In genomic region chr7:112157072-112157471, GRCh38 we compare ENCODE assay signal across 11 cellular contexts. TPM values are rescaled to one million over a fixed set of nuclear protein-coding genes. Genes with fewer than 3 reads are reported as not detected.
DNase-seq lines count a peak whose midpoint lies in the region; ATAC-seq and TF ChIP-seq lines count a peak whose summit lies in the region.
"Had no signal": no experiment of that assay in that cellular context is flagged by ENCODE, and none has a peak within 500 bp of the region (broad histone marks: within the 10 kb centered on the region; RNA-seq: fewer than 3 reads in every experiment).

No MANE protein-coding gene starts in this region.

- no peaks in the 10 kb centered on the region for H3K4me1 Mint-ChIP-seq in activated T-cell treated with anti-CD3 and anti-CD28 coated beads, Interleukin-2, amount 50 U/mL, for 4 hours (ENCODE audit: low read depth)

- no peaks in the 10 kb centered on the region for H3K36me3 Mint-ChIP-seq in activated T-cell treated with anti-CD3 and anti-CD28 coated beads, Interleukin-2, amount 50 U/mL, for 4 hours (ENCODE audit: insufficient read depth)

- 72 to 82% methylated on average over 4 of the region's 4 CpGs for WGBS in testis, 2 donors

- H3K9me3 Mint-ChIP-seq in activated T-cell treated with anti-CD3 and anti-CD28 coated beads, Interleukin-2, amount 50 U/mL, for 4 hours: no peaks in the 10 kb centered on the region
- H3K9me3 Mint-ChIP-seq: nephron progenitor cell had no signal

- H3K36me3 ChIP-seq in testis (ENCODE audit: low read depth, missing control alignments) (no peaks in the 10 kb centered on the region), uterus (no peaks in the 10 kb centered on the region)
- H3K36me3 ChIP-seq: thoracic aorta had no signal

- no peak for ATAC-seq in activated T-cell treated with anti-CD3 and anti-CD28 coated beads, Interleukin-2, amount 50 U/mL, for 4 hours

- H3K27me3 ChIP-seq in testis: no peaks in the 10 kb centered on the region
- no peaks in the 10 kb centered on the region for H3K27me3 ChIP-seq in uterus
- H3K27me3 ChIP-seq: hepatocyte had no signal

- no peak overlapping the region for H3K4me3 ChIP-seq in choroid plexus epithelial cell (ENCODE audit: low read depth, low read length)
- no peak overlapping the region for H3K4me3 ChIP-seq in skeletal muscle cell (ENCODE audit: low read depth, low read length)
- H3K4me3 ChIP-seq in testis: no peak overlapping the region
- no peak overlapping the region for H3K4me3 ChIP-seq in uterus
- H3K4me3 ChIP-seq: hepatocyte, thoracic aorta had no signal

- H3K9me3 ChIP-seq in testis (no peaks in the 10 kb centered on the region), uterus (no peaks in the 10 kb centered on the region)
- H3K9me3 ChIP-seq: thoracic aorta had no signal

- TF ChIP-seq POLR2A in testis (IDR thresholded peaks at IDR 0.05) (no peak), uterus (IDR thresholded peaks at IDR 0.05) (no peak)

- H3K27ac ChIP-seq in testis (no peak overlapping the region), uterus (no peak overlapping the region)
- H3K27ac ChIP-seq: hepatocyte, thoracic aorta had no signal

- intact Hi-C loops in testis (cut with DNase I; ENCODE audit: low total_unique reads) (no loop called here), uterus (cut with DNase I; ENCODE audit: low total_unique reads) (no loop called here)

- peak; percentile 91 for DNase-seq in HCEC 1CT
- peak; percentile 67 for DNase-seq in NCI-H2107 (lab: John Stamatoyannopoulos, UW)
- DNase-seq in choroid plexus epithelial cell (ENCODE audit: low read depth): peak; percentile 88
- DNase-seq in skeletal muscle cell (ENCODE audit: low read depth): peak; percentile 59
- no peak for DNase-seq in testis
- no peak for DNase-seq in activated T-cell treated with anti-CD3 and anti-CD28 coated beads, Interleukin-2, amount 50 U/mL, for 4 hours
- DNase-seq in uterus: no peak
- DNase-seq: NCI-H1417 treated with DMSO at 0.1 percent for 48 hours, nephron progenitor cell had no signal

- peaks cover 12% of the 10 kb centered on the region for H3K4me1 ChIP-seq in testis
- no peaks in the 10 kb centered on the region for H3K4me1 ChIP-seq in uterus

- TF ChIP-seq CTCF in choroid plexus epithelial cell (conservative IDR thresholded peaks at IDR 0.05; ENCODE audit: low read depth, low read length): no peak
- no peak for TF ChIP-seq CTCF in testis (IDR thresholded peaks at IDR 0.05)
- no peak for TF ChIP-seq CTCF in uterus (IDR thresholded peaks at IDR 0.05)

- H3K27me3 Mint-ChIP-seq in activated T-cell treated with anti-CD3 and anti-CD28 coated beads, Interleukin-2, amount 50 U/mL, for 4 hours (ENCODE audit: low read depth): peaks cover 9% of the 10 kb centered on the region

- no peak overlapping the region for H3K4me3 Mint-ChIP-seq in activated T-cell treated with anti-CD3 and anti-CD28 coated beads, Interleukin-2, amount 50 U/mL, for 4 hours
- H3K4me3 Mint-ChIP-seq: nephron progenitor cell had no signal

RNA-seq across cellular contexts. Expression of gene DOCK4, which starts 49.1 kb away (rescaled TPM):
- 10 to 100 TPM; 12.4 to 17.1 TPM for total RNA-seq in testis
- 5.4 TPM for polyA plus RNA-seq in testis (ENCODE audit: insufficient read depth, low read depth, low replicate concordance)
- total RNA-seq in activated T-cell treated with anti-CD3 and anti-CD28 coated beads, Interleukin-2, amount 50 U/mL, for 4 hours: 1 to 10 TPM; 1.1 to 2.1 (median 2.1) TPM
- 100 to 1,000 TPM in 1 of 4 donors, 10 to 100 TPM in 3; 48.8 to 217 (median 72.3) TPM for total RNA-seq in uterus

RNA-seq across cellular contexts. Expression of gene ZNF277, which starts 49.4 kb away (rescaled TPM):
- total RNA-seq in testis (10 to 100 TPM; 13.9 to 15.4 TPM), uterus (10 to 100 TPM; 14.4 to 44.9 (median 21.4) TPM)
- 14.6 TPM for polyA plus RNA-seq in testis (ENCODE audit: insufficient read depth, low read depth, low replicate concordance)
- total RNA-seq in activated T-cell treated with anti-CD3 and anti-CD28 coated beads, Interleukin-2, amount 50 U/mL, for 4 hours: 10 to 100 TPM; 11.3 to 13.9 (median 13.0) TPM

Comparison
In these comparisons a context has a peak if more than half of its experiments do, and no peak if none do; other contexts are left out.
1. DNase-seq: peak in HCEC 1CT (single experiment), NCI-H2107 (single experiment), choroid plexus epithelial cell (single experiment) and skeletal muscle cell (single experiment); none in testis (single experiment), activated T-cell treated with anti-CD3 and anti-CD28 coated beads, Interleukin-2, amount 50 U/mL, for 4 hours (single experiment) and uterus (0 of 2).
2. RNA of gene DOCK4, which starts 49.1 kb away (total RNA-seq): 48.8 to 217 TPM in uterus and 12.4 to 17.1 TPM in testis; 1.1 to 2.1 TPM in activated T-cell treated with anti-CD3 and anti-CD28 coated beads, Interleukin-2, amount 50 U/mL, for 4 hours; every median in the first group is over 4 times any median in the second.